In the genomic region with DNA sequence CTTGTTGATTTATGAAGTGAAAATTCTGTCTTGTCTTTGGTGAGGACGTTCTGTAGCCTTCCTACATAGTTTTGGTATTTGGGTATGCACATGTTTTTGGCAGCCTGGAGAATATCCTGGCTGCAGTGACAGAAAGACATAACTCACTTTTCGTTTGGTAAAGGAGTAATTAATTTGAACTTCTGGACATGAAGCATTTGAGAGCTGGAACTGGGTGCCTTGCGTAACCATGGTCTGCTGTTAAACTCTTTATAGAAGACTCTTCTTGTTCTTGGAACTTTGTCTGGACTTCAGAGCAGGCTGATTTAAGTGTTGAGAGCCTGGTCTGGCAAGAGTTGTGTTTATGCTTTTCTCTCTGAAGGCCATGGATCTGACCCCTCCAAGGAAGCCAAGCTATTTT, we compare ENCODE assay signal across 12 cellular contexts.
DNase-seq lines count a peak whose midpoint lies in the region; ATAC-seq and TF ChIP-seq lines count a peak whose summit lies in the region.
"Had no signal": no experiment of that assay in that cellular context is flagged by ENCODE, and none has a peak within 500 bp of the region (broad histone marks: within the 10 kb centered on the region; RNA-seq: fewer than 3 reads in every experiment).

No MANE protein-coding gene starts in this region.

- no peak for TF ChIP-seq CTCF in coronary artery (IDR thresholded peaks at IDR 0.05)
- TF ChIP-seq CTCF in lower lobe of right lung (IDR thresholded peaks at IDR 0.05), result no peak
- TF ChIP-seq CTCF in testis (IDR thresholded peaks at IDR 0.05), result no peak

- peak; percentile 57 to 60 for ATAC-seq in lower lobe of right lung

- no peaks in the 10 kb centered on the region for H3K36me3 ChIP-seq in lower lobe of right lung
- H3K36me3 ChIP-seq in testis (ENCODE audit: low read depth, missing control alignments), result no peaks in the 10 kb centered on the region
- H3K36me3 ChIP-seq: HAP-1, SJSA1 had no signal

- no peaks in the 10 kb centered on the region for H3K27me3 ChIP-seq in lower lobe of right lung (ENCODE audit: low read depth)
- no peaks in the 10 kb centered on the region for H3K27me3 ChIP-seq in testis

- H3K9me3 ChIP-seq in lower lobe of right lung, result no peaks in the 10 kb centered on the region
- no peaks in the 10 kb centered on the region for H3K9me3 ChIP-seq in testis
- H3K9me3 ChIP-seq: HAP-1, SJSA1 had no signal

- peaks cover 21% of the 10 kb centered on the region for H3K4me1 ChIP-seq in lower lobe of right lung
- H3K4me1 ChIP-seq in testis, result peaks cover 12% of the 10 kb centered on the region
- H3K4me1 ChIP-seq: HAP-1, SJSA1 had no signal

- no peak for TF ChIP-seq POLR2A in testis (IDR thresholded peaks at IDR 0.05)

- H3K4me3 ChIP-seq in coronary artery, result no peak overlapping the region
- H3K4me3 ChIP-seq in lower lobe of right lung, result no peak overlapping the region
- H3K4me3 ChIP-seq in testis, result no peak overlapping the region
- H3K4me3 ChIP-seq: HAP-1, SJSA1 had no signal

- DNase-seq in M059J (ENCODE audit: low read depth) (peak; percentile 51), coronary artery (ENCODE audit: low spot score) (peak; percentile 78), lower lobe of right lung (no peak), testis (peak; percentile 77), NCI-H187 (lab: John Stamatoyannopoulos, UW) (no peak), dermis blood vessel endothelial cell (no peak), NCI-H2171 (lab: John Stamatoyannopoulos, UW) (no peak), NCI-H146 (lab: John Stamatoyannopoulos, UW) (no peak)
- DNase-seq: NCI-H774, retina had no signal

- intact Hi-C loops in lower lobe of right lung (cut with DNase I) (no loop called here), testis (cut with DNase I; ENCODE audit: low total_unique reads) (no loop called here)

- H3K27ac ChIP-seq in coronary artery, result peak overlapping the region; percentile 76 to 91
- no peak overlapping the region for H3K27ac ChIP-seq in lower lobe of right lung
- H3K27ac ChIP-seq in testis, result peak overlapping the region in 1 of 2 donors; percentile 80
- H3K27ac ChIP-seq: SJSA1 had no signal

- WGBS in testis, 2 donors, result 44 to 52% methylated on average over 3 of the region's 3 CpGs

Comparison
In these comparisons a context has a peak if more than half of its experiments do, and no peak if none do; other contexts are left out.
1. DNase-seq: peak in M059J (single experiment), coronary artery (single experiment) and testis (single experiment); none in lower lobe of right lung (single experiment), NCI-H187 (0 of 2), dermis blood vessel endothelial cell (single experiment), NCI-H2171 (single experiment) and NCI-H146 (single experiment).